24 cellular contexts compared by ENCODE assay signal in genomic region chr12:9383585-9383984, GRCh38.
"Had no signal": no experiment of that assay in that cellular context is flagged by ENCODE, and none has a peak within 500 bp of the region (broad histone marks: within the 10 kb centered on the region; RNA-seq: fewer than 3 reads in every experiment).

No MANE protein-coding gene starts in this region.

- H3K4me2 ChIP-seq: hepatocyte had no signal

- H3K27me3 ChIP-seq: colonic mucosa, esophagus muscularis mucosa, foreskin keratinocyte, gastroesophageal sphincter, heart left ventricle, hepatocyte, left lung had no signal

- DNase-seq: colonic mucosa; cortex of kidney; effector CD8-positive, alpha-beta T cell; effector memory CD8-positive, alpha-beta T cell; foreskin keratinocyte; heart left ventricle; hypothalamus; immature natural killer cell; islet precursor cell; kidney; kidney glomerular epithelial cell; left lung; left ventricle myocardium superior; lower lobe of right lung; mesenchymal stem cell; mucosa of descending colon; naive B cell had no signal

- H3K27ac ChIP-seq: colonic mucosa, esophagus muscularis mucosa, foreskin keratinocyte, gastroesophageal sphincter, heart left ventricle, hepatocyte, left lung, lower lobe of right lung had no signal

- H3K79me2 ChIP-seq: hepatocyte had no signal

- H3K36me3 ChIP-seq: colonic mucosa, esophagus muscularis mucosa, gastroesophageal sphincter, heart left ventricle, left lung, lower lobe of right lung had no signal

- H3K4me3 ChIP-seq: colonic mucosa, esophagus muscularis mucosa, gastroesophageal sphincter, heart left ventricle, hepatocyte, left lung, lower lobe of right lung, mucosa of descending colon had no signal

- H3K4me1 ChIP-seq: colonic mucosa, esophagus muscularis mucosa, foreskin keratinocyte, gastroesophageal sphincter, lower lobe of right lung had no signal

- H3K9me3 ChIP-seq: colonic mucosa, esophagus muscularis mucosa, gastroesophageal sphincter, heart left ventricle, left lung, lower lobe of right lung, mucosa of descending colon had no signal

- ATAC-seq: effector memory CD8-positive, alpha-beta T cell; foreskin keratinocyte; gastroesophageal sphincter; heart left ventricle; left lung; left ventricle myocardium superior; lower lobe of right lung; mucosa of descending colon had no signal

- H2AFZ ChIP-seq: hepatocyte had no signal

- H3K27me3 Mint-ChIP-seq: naive B cell had no signal

- H3K36me3 Mint-ChIP-seq: immature natural killer cell, mesothelial cell of epicardium, naive B cell had no signal

- FAIRE-seq: endothelial cell of umbilical vein, frontal cortex, kidney had no signal

- H3K9me3 Mint-ChIP-seq: dendritic cell treated with granulocyte-macrophage colony-stimulating factor and Interleukin-4, amounts not matched to agents 40 ng/mL and 50 ng/mL, for 4 days; effector memory CD8-positive, alpha-beta T cell; immature natural killer cell; mesothelial cell of epicardium had no signal

- H3K4me3 Mint-ChIP-seq: dendritic cell treated with granulocyte-macrophage colony-stimulating factor and Interleukin-4, amounts not matched to agents 40 ng/mL and 50 ng/mL, for 4 days; effector memory CD8-positive, alpha-beta T cell; immature natural killer cell; mesothelial cell of epicardium; naive B cell had no signal

- H3K27ac Mint-ChIP-seq: dendritic cell treated with granulocyte-macrophage colony-stimulating factor and Interleukin-4, amounts not matched to agents 40 ng/mL and 50 ng/mL, for 4 days; effector memory CD8-positive, alpha-beta T cell; immature natural killer cell; mesothelial cell of epicardium had no signal
